In genomic region chr4:57051100-57051499, GRCh38 we compare ENCODE assay signal across 18 cellular contexts. TPM values are rescaled to one million over a fixed set of nuclear protein-coding genes. Genes with fewer than 3 reads are reported as not detected.
A peak's percentile ranks its signal among the peaks of the same experiment; 100 is the strongest.
DNase-seq lines count a peak whose midpoint lies in the region; ATAC-seq, FAIRE-seq and TF ChIP-seq lines count a peak whose summit lies in the region.
"Had no signal": no experiment of that assay in that cellular context is flagged by ENCODE, and none has a peak within 500 bp of the region (broad histone marks: within the 10 kb centered on the region; RNA-seq: fewer than 3 reads in every experiment).

No MANE protein-coding gene starts in this region.

- no peak overlapping the region for H3K9ac ChIP-seq in endothelial cell of umbilical vein (replicated peaks; ENCODE audit: extremely low read depth, insufficient read depth, low read length)
- H3K9ac ChIP-seq: parathyroid adenoma had no signal

- H3K4me3 ChIP-seq in endothelial cell of umbilical vein (replicated peaks in 1 of 3; ENCODE audit: insufficient read depth in 1 of 3, low read depth in 1 of 3, low read length in 3 of 3): no peak overlapping the region
- H3K4me3 ChIP-seq in naive thymus-derived CD4-positive, alpha-beta T cell (ENCODE audit: low read length): no peak overlapping the region
- H3K4me3 ChIP-seq: body of pancreas, K562, suprapubic skin had no signal

- no peak overlapping the region for H2AFZ ChIP-seq in endothelial cell of umbilical vein (ENCODE audit: low read depth, low read length)
- H2AFZ ChIP-seq: parathyroid adenoma had no signal

- H4K20me1 ChIP-seq in endothelial cell of umbilical vein (replicated peaks; ENCODE audit: control insufficient read depth, extremely low read depth, insufficient read depth, low read length): no peaks in the 10 kb centered on the region

- peak overlapping the region; percentile 1 to 5 for H3K27ac Mint-ChIP-seq in natural killer cell
- H3K27ac Mint-ChIP-seq in natural killer cell treated with Interleukin-12 subunit alpha and Interleukin-12 subunit beta and Interleukin-15 and Interleukin-18, amount 100 ng/mL, for 72 hours: no peak overlapping the region
- no peak overlapping the region for H3K27ac Mint-ChIP-seq in naive thymus-derived CD4-positive, alpha-beta T cell

- no peaks in the 10 kb centered on the region for H3K9me3 ChIP-seq in endothelial cell of umbilical vein (replicated peaks; ENCODE audit: control insufficient read depth, insufficient read depth, low read length)
- no peaks in the 10 kb centered on the region for H3K9me3 ChIP-seq in naive thymus-derived CD4-positive, alpha-beta T cell (ENCODE audit: control insufficient read depth in 2 of 3, low read length in 3 of 3)
- H3K9me3 ChIP-seq: body of pancreas, suprapubic skin had no signal

- TF ChIP-seq CTCF in natural killer cell (IDR thresholded peaks at IDR 0.05) (no peak), endothelial cell of umbilical vein (IDR thresholded peaks at IDR 0.05; ENCODE audit: extremely low read depth in 1 of 2, insufficient read depth in 1 of 2, low read depth in 1 of 2, low read length in 2 of 2) (no peak)

- no peak for ATAC-seq in natural killer cell
- no peak for ATAC-seq in natural killer cell treated with Interleukin-12 subunit alpha and Interleukin-12 subunit beta and Interleukin-15 and Interleukin-18, amount 100 ng/mL, for 72 hours
- ATAC-seq in naive thymus-derived CD4-positive, alpha-beta T cell: peak; percentile 64
- ATAC-seq: body of pancreas, K562 had no signal

- no peak for DNase-seq in natural killer cell
- DNase-seq in natural killer cell treated with Interleukin-12 subunit alpha and Interleukin-12 subunit beta and Interleukin-15 and Interleukin-18, amount 100 ng/mL, for 72 hours (ENCODE audit: low spot score): no peak
- DNase-seq in endothelial cell of umbilical vein (ENCODE audit: low read depth, low spot score): peak; percentile 45
- no peak for DNase-seq in naive thymus-derived CD4-positive, alpha-beta T cell
- no peak for DNase-seq in substantia nigra (lab: John Stamatoyannopoulos, UW)
- no peak for DNase-seq in NCI-H1092 treated with DMSO at 0.1 percent for 48 hours (lab: John Stamatoyannopoulos, UW)
- DNase-seq in kidney glomerular epithelial cell (lab: John Stamatoyannopoulos, UW): no peak
- no peak for DNase-seq in NK-92 (lab: John Stamatoyannopoulos, UW; ENCODE audit: unreplicated experiment)
- DNase-seq: activated CD4-positive, alpha-beta T cell treated with anti-CD3 and anti-CD28 coated beads for 1 hour; activated CD8-positive, alpha-beta memory T cell treated with anti-CD3 and anti-CD28 coated beads, Interleukin-2, amount 50 U/mL, for 48 hours; activated naive CD4-positive, alpha-beta T cell treated with Interleukin-2 at 50 U/mL for 16 hours; COR-L47; effector CD8-positive, alpha-beta T cell; NCI-H510A treated with DMSO at 0.1 percent for 48 hours had no signal

- no peaks in the 10 kb centered on the region for H3K27me3 Mint-ChIP-seq in natural killer cell (ENCODE audit: low read depth in 2 of 2)
- H3K27me3 Mint-ChIP-seq in natural killer cell treated with Interleukin-12 subunit alpha and Interleukin-12 subunit beta and Interleukin-15 and Interleukin-18, amount 100 ng/mL, for 72 hours: no peaks in the 10 kb centered on the region
- H3K27me3 Mint-ChIP-seq in naive thymus-derived CD4-positive, alpha-beta T cell: peaks cover 5 to 31% (median 26%) of the 10 kb centered on the region in 5 donors

- BruUV-seq in endothelial cell of umbilical vein (replicated peaks; lab: Mats Ljungman, UMichigan): no TSS peak

- CTCF ChIA-PET in endothelial cell of umbilical vein (lab: Charles Lee): interaction anchor here (1.0 to 1.7 kb wide), 4 partner anchors 10 to 113 kb away, joined by 3 to 6 read pairs (median 4); no protein-coding TSS in a partner anchor
- CTCF ChIA-PET in naive thymus-derived CD4-positive, alpha-beta T cell (lab: Charles Lee): no interaction called here

- H3K4me3 Mint-ChIP-seq in natural killer cell: no peak overlapping the region
- no peak overlapping the region for H3K4me3 Mint-ChIP-seq in natural killer cell treated with Interleukin-12 subunit alpha and Interleukin-12 subunit beta and Interleukin-15 and Interleukin-18, amount 100 ng/mL, for 72 hours
- H3K4me3 Mint-ChIP-seq in naive thymus-derived CD4-positive, alpha-beta T cell: no peak overlapping the region

- POLR2A ChIA-PET in endothelial cell of umbilical vein (lab: Charles Lee): no interaction called here
- POLR2A ChIA-PET in naive thymus-derived CD4-positive, alpha-beta T cell (lab: Charles Lee): no interaction called here

- H3K4me1 ChIP-seq in endothelial cell of umbilical vein (ENCODE audit: control insufficient read depth, extremely low read depth, insufficient read depth, low read length): peaks cover 24% of the 10 kb centered on the region
- no peaks in the 10 kb centered on the region for H3K4me1 ChIP-seq in naive thymus-derived CD4-positive, alpha-beta T cell (ENCODE audit: control insufficient read depth in 2 of 2, insufficient read depth in 2 of 2, low read length in 2 of 2)
- H3K4me1 ChIP-seq: body of pancreas, parathyroid adenoma had no signal

- intact Hi-C loops in natural killer cell (cut with micrococcal nuclease) (no loop called here), endothelial cell of umbilical vein (cut with micrococcal nuclease) (no loop called here)
- intact Hi-C loops in naive thymus-derived CD4-positive, alpha-beta T cell (cut with micrococcal nuclease): no loop called here

- peaks cover 0 to 6% of the 10 kb centered on the region in 2 experiments for H3K36me3 ChIP-seq in endothelial cell of umbilical vein (ENCODE audit: control insufficient read depth in 2 of 2, extremely low read depth in 1 of 2, insufficient read depth in 2 of 2, low read length in 2 of 2)
- H3K36me3 ChIP-seq in naive thymus-derived CD4-positive, alpha-beta T cell (ENCODE audit: control insufficient read depth in 2 of 3, insufficient read depth in 3 of 3, low read length in 3 of 3): no peaks in the 10 kb centered on the region
- H3K36me3 ChIP-seq: suprapubic skin had no signal

- peaks cover 57% of the 10 kb centered on the region for H3K79me2 ChIP-seq in endothelial cell of umbilical vein (ENCODE audit: control insufficient read depth, insufficient read depth, low read length)
- H3K79me2 ChIP-seq: parathyroid adenoma had no signal

- no peak for TF ChIP-seq POLR2A in endothelial cell of umbilical vein (IDR thresholded peaks at IDR 0.05; ENCODE audit: low read depth, low read length)

- H3K4me2 ChIP-seq in endothelial cell of umbilical vein (ENCODE audit: insufficient read depth, low read length): no peak overlapping the region

- no peak overlapping the region for H3K27ac ChIP-seq in endothelial cell of umbilical vein (ENCODE audit: insufficient read depth, low read depth, low read length)
- no peak overlapping the region for H3K27ac ChIP-seq in naive thymus-derived CD4-positive, alpha-beta T cell (ENCODE audit: low read depth, low read length)
- H3K27ac ChIP-seq in substantia nigra (ENCODE audit: low read depth, low read length, poor library complexity, severe bottlenecking): no peak overlapping the region
- H3K27ac ChIP-seq: body of pancreas, suprapubic skin had no signal

- dilution Hi-C loops in endothelial cell of umbilical vein (cut with MboI; ENCODE audit: extremely low pct_ligation_motif_present, low sequenced_read_pairs): no loop called here

- H3K27me3 ChIP-seq in endothelial cell of umbilical vein (ENCODE audit: control insufficient read depth in 2 of 2, insufficient read depth in 2 of 2, low read length in 2 of 2): no peaks in the 10 kb centered on the region
- H3K27me3 ChIP-seq in naive thymus-derived CD4-positive, alpha-beta T cell (ENCODE audit: control insufficient read depth in 2 of 2, insufficient read depth in 2 of 2, low read length in 2 of 2): no peaks in the 10 kb centered on the region
- H3K27me3 ChIP-seq: body of pancreas, suprapubic skin had no signal

- no peaks in the 10 kb centered on the region for H3K9me3 Mint-ChIP-seq in natural killer cell
- no peaks in the 10 kb centered on the region for H3K9me3 Mint-ChIP-seq in natural killer cell treated with Interleukin-12 subunit alpha and Interleukin-12 subunit beta and Interleukin-15 and Interleukin-18, amount 100 ng/mL, for 72 hours
- H3K9me3 Mint-ChIP-seq in naive thymus-derived CD4-positive, alpha-beta T cell: peaks cover 0 to 8% (median 0%) of the 10 kb centered on the region in 11 donors

- H3K9me1 ChIP-seq in endothelial cell of umbilical vein (replicated peaks; ENCODE audit: control insufficient read depth, extremely low read depth, insufficient read depth, low read length): no peaks in the 10 kb centered on the region

- peak; percentile 21 for FAIRE-seq in endothelial cell of umbilical vein (lab: Jason Lieb, UNC)
- FAIRE-seq: K562 had no signal

- peaks cover 40 to 44% of the 10 kb centered on the region in 2 donors for H3K4me1 Mint-ChIP-seq in natural killer cell
- peaks cover 21 to 32% of the 10 kb centered on the region in 2 donors for H3K4me1 Mint-ChIP-seq in natural killer cell treated with Interleukin-12 subunit alpha and Interleukin-12 subunit beta and Interleukin-15 and Interleukin-18, amount 100 ng/mL, for 72 hours (ENCODE audit: low read depth in 2 of 2)
- H3K4me1 Mint-ChIP-seq in naive thymus-derived CD4-positive, alpha-beta T cell: peaks cover 0 to 3% (median 0%) of the 10 kb centered on the region in 7 donors

- no peaks in the 10 kb centered on the region for H3K36me3 Mint-ChIP-seq in natural killer cell
- no peaks in the 10 kb centered on the region for H3K36me3 Mint-ChIP-seq in natural killer cell treated with Interleukin-12 subunit alpha and Interleukin-12 subunit beta and Interleukin-15 and Interleukin-18, amount 100 ng/mL, for 72 hours
- peaks cover 0 to 7% (median 0%) of the 10 kb centered on the region in 5 donors for H3K36me3 Mint-ChIP-seq in naive thymus-derived CD4-positive, alpha-beta T cell

TF ChIP-seq in endothelial cell of umbilical vein, 7 proteins besides CTCF, POLR2A, EP300 and RAD21 (continues in another document):
- TF ChIP-seq EZH2 (IDR thresholded peaks at IDR 0.05; ENCODE audit: borderline replicate concordance, low read depth, low read length, severe bottlenecking): no peak
- TF ChIP-seq POLR2AphosphoS5 (IDR thresholded peaks at IDR 0.05; ENCODE audit: insufficient read depth, low read depth, low read length): no peak

RNA-seq across cellular contexts. Expression of gene IGFBP7, which starts 59.1 kb away (rescaled TPM):
- total RNA-seq in natural killer cell: 100 to 1,000 TPM in 2 of 3 donors, 10 to 100 TPM in 1; 88.8 to 107 (median 101) TPM
- total RNA-seq in natural killer cell treated with Interleukin-12 subunit alpha and Interleukin-12 subunit beta and Interleukin-15 and Interleukin-18, amount 100 ng/mL, for 72 hours: 10 to 100 TPM; 11.7 to 82.1 TPM
- 377 and 526 TPM in 2 replicates for total RNA-seq in endothelial cell of umbilical vein
- 770 and 1,004 TPM in 2 replicates for polyA plus RNA-seq in endothelial cell of umbilical vein
- polyA plus RNA-seq in endothelial cell of umbilical vein (2011; cell fraction: cytosol; rRNA removed): 668 and 889 TPM in 2 replicates
- polyA plus RNA-seq in endothelial cell of umbilical vein (2011; cell fraction: nucleus; rRNA removed): 359 and 408 TPM in 2 replicates
- polyA plus RNA-seq in endothelial cell of umbilical vein (2012): 431 and 488 TPM in 2 replicates
- polyA minus RNA-seq in endothelial cell of umbilical vein: 262 and 334 TPM in 2 replicates
- polyA minus RNA-seq in endothelial cell of umbilical vein (2011; cell fraction: cytosol; rRNA and poly(A)+ RNA removed): 3.2 TPM
- polyA minus RNA-seq in endothelial cell of umbilical vein (2011; cell fraction: nucleus; rRNA and poly(A)+ RNA removed): 73.2 and 129 TPM in 2 replicates
- 10 to 100 TPM in 1 of 5 experiments, 1 to 10 TPM in 1, not detected in 3; 1.1 to 16.7 TPM for total RNA-seq in naive thymus-derived CD4-positive, alpha-beta T cell
- under 1 TPM; 0.37 to 0.48 TPM for polyA plus RNA-seq in naive thymus-derived CD4-positive, alpha-beta T cell

Comparison
In these comparisons a context has a peak if more than half of its experiments do, and no peak if none do; other contexts are left out.
1. H3K27ac Mint-ChIP-seq: peak in natural killer cell (2 of 2); none in natural killer cell treated with Interleukin-12 subunit alpha and Interleukin-12 subunit beta and Interleukin-15 and Interleukin-18, amount 100 ng/mL, for 72 hours (0 of 2) and naive thymus-derived CD4-positive, alpha-beta T cell (0 of 9).